In the genomic region with DNA sequence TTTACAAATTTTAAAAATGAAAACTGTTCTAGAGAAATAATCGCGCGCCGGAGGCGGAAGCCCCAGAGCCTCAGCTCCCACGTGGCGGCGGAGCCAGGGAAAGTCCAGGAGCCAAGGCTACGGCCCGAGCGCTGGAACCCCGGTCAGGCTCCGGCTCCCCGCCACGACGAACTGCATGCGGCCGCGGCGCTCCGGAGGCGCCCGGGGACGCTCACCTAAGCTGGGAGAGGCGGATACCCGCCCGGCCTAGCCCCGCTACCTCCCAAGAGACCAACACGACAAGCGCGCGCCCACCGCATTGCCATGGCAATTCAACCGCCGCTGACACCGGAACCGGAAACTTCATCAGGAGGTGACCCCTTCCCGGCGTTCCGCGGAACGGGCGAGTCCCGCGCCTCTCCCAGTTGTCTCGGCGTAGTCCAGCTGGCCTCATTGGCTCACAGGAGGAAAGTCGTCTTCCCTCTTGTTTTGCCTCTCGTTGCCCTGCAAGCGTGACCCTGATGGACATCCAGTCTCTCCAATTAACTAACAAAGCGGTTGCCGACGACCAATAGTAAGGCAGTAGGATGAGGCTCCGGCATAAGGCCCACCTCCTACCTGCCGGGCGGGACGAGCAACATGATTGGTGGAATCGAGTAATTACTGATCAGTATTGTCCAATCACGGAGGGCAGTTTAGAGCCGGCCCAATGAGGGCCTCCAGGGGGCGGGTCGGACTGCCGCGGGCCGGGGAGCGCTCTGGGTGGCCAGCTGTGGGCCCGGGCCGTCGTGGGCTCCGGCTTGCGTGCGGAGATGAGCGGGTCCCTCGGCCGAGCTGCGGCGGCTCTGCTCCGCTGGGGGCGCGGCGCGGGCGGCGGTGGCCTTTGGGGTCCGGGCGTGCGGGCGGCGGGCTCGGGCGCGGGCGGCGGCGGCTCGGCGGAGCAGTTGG, we compare ENCODE assay signal across 8 cellular contexts. TPM values are rescaled to one million over a fixed set of nuclear protein-coding genes. Genes with fewer than 3 reads are reported as not detected.
DNase-seq lines count a peak whose midpoint lies in the region; ATAC-seq lines count a peak whose summit lies in the region.

A gene (plus strand): TSS at position 752 of the 927 bp plus-strand sequence. CDS start 40 bp downstream, at position 792.

- H3K9me3 Mint-ChIP-seq in immature natural killer cell = no peaks in the 10 kb centered on the region

- ATAC-seq in GM19023 (IDR thresholded peaks at IDR 0.05; ENCODE audit: unreplicated experiment) = peak; percentile 95
- ATAC-seq in HG03280 (IDR thresholded peaks at IDR 0.05; ENCODE audit: unreplicated experiment) = peak; percentile 90

- H3K4me3 Mint-ChIP-seq in immature natural killer cell = peak within 1 kb of the TSS; percentile 89 to 96 (median 92)

- H3K4me1 Mint-ChIP-seq in immature natural killer cell = peaks cover 54 to 70% of the 10 kb centered on the region in 2 donors

- H3K27ac Mint-ChIP-seq in immature natural killer cell = peak within 1 kb of the TSS; percentile 84 to 95 (median 92)

- H3K27me3 Mint-ChIP-seq in immature natural killer cell (ENCODE audit: low read depth in 3 of 3) = peaks cover 5 to 12% (median 6%) of the 10 kb centered on the region in 3 donors

- H3K36me3 Mint-ChIP-seq in immature natural killer cell = peaks cover 0 to 8% (median 0%) of the 10 kb centered on the region in 3 donors

- DNase-seq in AG08396 (ENCODE audit: low spot score) (peak; percentile 99), NCI-H345 treated with DMSO at 0.1 percent for 48 hours (lab: John Stamatoyannopoulos, UW; ENCODE audit: unreplicated experiment) (peak; percentile 99), immature natural killer cell (peak; percentile 99), smooth muscle cell of the brain vasculature (ENCODE audit: low read depth, low spot score) (peak; percentile 99)
- DNase-seq in activated CD4-positive, CD25-positive, alpha-beta regulatory T cell (lab: John Stamatoyannopoulos, UW) = peak; percentile 97 to 99 (median 98)
- peak; percentile 99 for DNase-seq in central memory CD4-positive, alpha-beta T cell

RNA-seq across cellular contexts. Expression of the gene that starts here (rescaled TPM):
- 10 to 100 TPM; 54.5 to 87.1 (median 81.7) TPM for polyA plus RNA-seq in immature natural killer cell

Comparison
In these comparisons a context has a peak if more than half of its experiments do, and no peak if none do; other contexts are left out.
1. Peak in every context shown above with its lines: DNase-seq and ATAC-seq.